ENCODE assay signal across 1 cellular context in genomic region chr14:55053500-55053899, GRCh38.
TF ChIP-seq lines count a peak whose summit lies in the region.

No MANE protein-coding gene starts in this region.

TF ChIP-seq in IMR-90, 13 proteins besides CTCF, POLR2A, EP300 and RAD21:
- no peak for TF ChIP-seq NFE2L2 (IDR thresholded peaks at IDR 0.05; ENCODE audit: low read depth, low read length)
- TF ChIP-seq BHLHE40 (IDR thresholded peaks at IDR 0.05; ENCODE audit: low read depth, low read length): no peak
- TF ChIP-seq, protein P1, sequence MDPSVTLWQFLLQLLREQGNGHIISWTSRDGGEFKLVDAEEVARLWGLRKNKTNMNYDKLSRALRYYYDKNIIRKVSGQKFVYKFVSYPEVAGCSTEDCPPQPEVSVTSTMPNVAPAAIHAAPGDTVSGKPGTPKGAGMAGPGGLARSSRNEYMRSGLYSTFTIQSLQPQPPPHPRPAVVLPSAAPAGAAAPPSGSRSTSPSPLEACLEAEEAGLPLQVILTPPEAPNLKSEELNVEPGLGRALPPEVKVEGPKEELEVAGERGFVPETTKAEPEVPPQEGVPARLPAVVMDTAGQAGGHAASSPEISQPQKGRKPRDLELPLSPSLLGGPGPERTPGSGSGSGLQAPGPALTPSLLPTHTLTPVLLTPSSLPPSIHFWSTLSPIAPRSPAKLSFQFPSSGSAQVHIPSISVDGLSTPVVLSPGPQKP (IDR thresholded peaks at IDR 0.05; ENCODE audit: borderline replicate concordance, low read depth, low read length): no peak
- TF ChIP-seq CEBPB (IDR thresholded peaks at IDR 0.05; ENCODE audit: low read depth, low read length): no peak
- TF ChIP-seq RFX5 (IDR thresholded peaks at IDR 0.05; ENCODE audit: low read depth, low read length): no peak
- TF ChIP-seq MAZ (IDR thresholded peaks at IDR 0.05; ENCODE audit: borderline replicate concordance, low read depth, low read length): no peak
- no peak for TF ChIP-seq MXI1 (IDR thresholded peaks at IDR 0.05; ENCODE audit: borderline replicate concordance, low read depth, low read length)
- TF ChIP-seq USF2 (IDR thresholded peaks at IDR 0.05; ENCODE audit: low read depth, low read length): no peak
- TF ChIP-seq MAFK (IDR thresholded peaks at IDR 0.05; ENCODE audit: low read depth, low read length): no peak
- no peak for TF ChIP-seq CHD1 (IDR thresholded peaks at IDR 0.05; ENCODE audit: low read depth, low read length)
- TF ChIP-seq SMC3 (IDR thresholded peaks at IDR 0.05; ENCODE audit: low read depth, low read length): no peak
- TF ChIP-seq FOS (IDR thresholded peaks at IDR 0.05; ENCODE audit: low read depth, low read length): no peak
- no peak for TF ChIP-seq RCOR1 (IDR thresholded peaks at IDR 0.05; ENCODE audit: insufficient replicate concordance, low read length)
